20 cellular contexts compared by ENCODE assay signal in the genomic region with DNA sequence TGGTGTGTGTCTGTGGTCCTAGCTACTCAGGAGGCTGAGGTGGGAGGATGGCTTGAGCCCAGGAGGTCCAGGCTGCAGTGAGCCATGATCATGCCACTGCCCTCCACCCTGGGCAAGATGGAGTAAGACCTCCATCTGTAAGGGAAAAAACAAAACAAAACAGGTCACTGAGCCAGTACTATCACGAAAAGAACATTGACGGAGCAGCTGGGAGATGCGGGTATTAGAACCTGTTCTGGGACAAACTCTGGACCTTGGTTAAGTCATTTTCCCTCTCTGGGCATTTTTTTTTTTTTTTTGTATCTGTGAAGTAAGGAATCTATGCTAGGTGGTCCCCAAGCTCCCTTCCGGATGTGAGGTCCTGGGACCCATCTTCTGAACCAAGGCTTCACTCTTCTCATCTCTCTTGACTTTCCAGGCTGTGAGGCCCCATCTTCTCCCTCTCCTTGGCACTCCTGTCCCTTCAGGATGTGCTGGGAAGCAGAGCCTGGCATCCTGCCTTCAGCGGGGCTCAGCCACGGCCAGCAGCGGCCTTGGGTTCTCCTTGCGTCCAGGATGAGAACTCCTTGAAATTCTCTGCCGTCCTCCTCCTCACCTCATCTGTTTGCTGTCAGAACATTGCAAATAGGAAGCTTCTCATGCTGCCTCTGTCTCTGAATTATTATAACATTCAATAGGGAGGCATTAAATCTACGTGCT.
"Had no signal": no experiment of that assay in that cellular context is flagged by ENCODE, and none has a peak within 500 bp of the region (broad histone marks: within the 10 kb centered on the region; RNA-seq: fewer than 3 reads in every experiment).

No MANE protein-coding gene starts in this region.

- H2AFZ ChIP-seq: parathyroid adenoma had no signal

- H3K4me3 ChIP-seq: coronary artery, left ventricle myocardium inferior, lower lobe of right lung, psoas muscle, sigmoid colon, thoracic aorta, transverse colon had no signal

- DNase-seq: dermis blood vessel endothelial cell; effector memory CD4-positive, alpha-beta T cell; erythroblast; immature natural killer cell; islet precursor cell; kidney glomerular epithelial cell; left colon; left ventricle myocardium inferior; lower lobe of right lung; natural killer cell; psoas muscle; right cardiac atrium; sigmoid colon; stimulated activated CD4-positive, alpha-beta T cell treated with anti-CD3 and anti-CD28 coated beads, Interleukin-4, amount 100 ng/mL, for 4 hours; stimulated activated naive CD8-positive, alpha-beta T cell treated with anti-CD3 and anti-CD28 coated beads, Interleukin-15, Interleukin-2, amounts not matched to agents 100 U/mL and 50 U/mL, for 24 hours; transverse colon had no signal

- H3K4me1 ChIP-seq: lower lobe of right lung, parathyroid adenoma, psoas muscle, sigmoid colon, transverse colon had no signal

- H3K27ac ChIP-seq: coronary artery, left ventricle myocardium inferior, lower lobe of right lung, neutrophil, parathyroid adenoma, psoas muscle, sigmoid colon, thoracic aorta, transverse colon had no signal

- H3K79me2 ChIP-seq: parathyroid adenoma had no signal

- H3K36me3 ChIP-seq: left ventricle myocardium inferior, lower lobe of right lung, neutrophil, sigmoid colon, thoracic aorta, transverse colon had no signal

- H3K9me3 ChIP-seq: left ventricle myocardium inferior, lower lobe of right lung, neutrophil, psoas muscle, sigmoid colon, thoracic aorta, transverse colon had no signal

- H3K9ac ChIP-seq: parathyroid adenoma had no signal
